In genomic region chr3:71138410-71138809, GRCh38 we compare ENCODE assay signal across 17 cellular contexts.
DNase-seq lines count a peak whose midpoint lies in the region; ATAC-seq, FAIRE-seq and TF ChIP-seq lines count a peak whose summit lies in the region.
"Had no signal": no experiment of that assay in that cellular context is flagged by ENCODE, and none has a peak within 500 bp of the region (broad histone marks: within the 10 kb centered on the region; RNA-seq: fewer than 3 reads in every experiment).

No MANE protein-coding gene starts in this region.

- CTCF ChIA-PET in CD4-positive, alpha-beta T cell (lab: Charles Lee): no interaction called here

- H3K27ac Mint-ChIP-seq in CD4-positive, alpha-beta T cell: peak overlapping the region; percentile 98

- H3K27ac ChIP-seq in CD4-positive, alpha-beta T cell (ENCODE audit: low read depth, low read length): no peak overlapping the region
- H3K27ac ChIP-seq in sigmoid colon: peak overlapping the region in 3 of 4 donors; percentile 10 to 93 (median 88)
- H3K27ac ChIP-seq in kidney (ENCODE audit: low read depth in 2 of 2, low read length in 2 of 2): no peak overlapping the region

- no peaks in the 10 kb centered on the region for H3K27me3 ChIP-seq in CD4-positive, alpha-beta T cell (ENCODE audit: control insufficient read depth, insufficient read depth, low read length)
- no peaks in the 10 kb centered on the region for H3K27me3 ChIP-seq in sigmoid colon

- no peak overlapping the region for H3K9ac ChIP-seq in kidney (ENCODE audit: low read length in 2 of 2)

- POLR2A ChIA-PET in CD4-positive, alpha-beta T cell (lab: Charles Lee): no interaction called here

- TF ChIP-seq CTCF in CD4-positive, alpha-beta T cell (IDR thresholded peaks at IDR 0.05): no peak
- TF ChIP-seq CTCF in D721Med (IDR thresholded peaks at IDR 0.05; ENCODE audit: insufficient read depth, missing control alignments) (no peak), sigmoid colon (IDR thresholded peaks at IDR 0.05) (no peak), kidney (IDR thresholded peaks at IDR 0.05; ENCODE audit: borderline replicate concordance, extremely low read depth, insufficient read depth) (no peak)

- no peaks in the 10 kb centered on the region for H3K27me3 Mint-ChIP-seq in CD4-positive, alpha-beta T cell

- no peaks in the 10 kb centered on the region for H3K9me3 ChIP-seq in CD4-positive, alpha-beta T cell (ENCODE audit: control insufficient read depth, low read length)
- no peaks in the 10 kb centered on the region for H3K9me3 ChIP-seq in sigmoid colon
- H3K9me3 ChIP-seq in kidney (ENCODE audit: control insufficient read depth in 1 of 2, low read length in 2 of 2): no peaks in the 10 kb centered on the region
- H3K9me3 ChIP-seq: Caco-2, HAP-1 had no signal

- 96% methylated on average over 5 of the region's 5 CpGs for WGBS in sigmoid colon, 2 donors

- FAIRE-seq in D721Med (lab: Jason Lieb, UNC) (peak; percentile 73), kidney (lab: Jason Lieb, UNC) (no peak)
- FAIRE-seq: GM12891, GM18507, H54 had no signal

- ATAC-seq in CD4-positive, alpha-beta T cell (ENCODE audit: poor library complexity): no peak
- no peak for ATAC-seq in GM19397 (IDR thresholded peaks at IDR 0.05; ENCODE audit: unreplicated experiment)
- ATAC-seq: CD8-positive, alpha-beta T cell had no signal

- TF ChIP-seq EP300 in sigmoid colon (IDR thresholded peaks at IDR 0.05): no peak

- no peak overlapping the region for H3K4me3 Mint-ChIP-seq in CD4-positive, alpha-beta T cell
- H3K4me3 Mint-ChIP-seq: CD8-positive, alpha-beta T cell had no signal

- H3K9me3 Mint-ChIP-seq in CD4-positive, alpha-beta T cell: peaks cover 3% of the 10 kb centered on the region
- H3K9me3 Mint-ChIP-seq: CD8-positive, alpha-beta T cell had no signal

- TF ChIP-seq POLR2A in sigmoid colon (IDR thresholded peaks at IDR 0.05): no peak

- H3K4me1 Mint-ChIP-seq in CD4-positive, alpha-beta T cell (ENCODE audit: low read depth): peaks cover 89% of the 10 kb centered on the region

- no peaks in the 10 kb centered on the region for H3K36me3 ChIP-seq in sigmoid colon
- H3K36me3 ChIP-seq in kidney (ENCODE audit: control insufficient read depth in 1 of 2, insufficient read depth in 2 of 2, low read length in 2 of 2): no peaks in the 10 kb centered on the region
- H3K36me3 ChIP-seq: HAP-1 had no signal

- no peak overlapping the region for H3K4me3 ChIP-seq in sigmoid colon
- no peak overlapping the region for H3K4me3 ChIP-seq in kidney (ENCODE audit: low read length in 2 of 2)
- H3K4me3 ChIP-seq: HAP-1 had no signal

- H3K4me1 ChIP-seq in sigmoid colon (peaks cover 0 to 69% (median 33%) of the 10 kb centered on the region in 4 donors), kidney (ENCODE audit: control insufficient read depth in 1 of 2, insufficient read depth in 1 of 2, low read depth in 1 of 2, low read length in 2 of 2) (peaks cover 4 to 5% of the 10 kb centered on the region in 2 donors)

- intact Hi-C loops in CD4-positive, alpha-beta T cell (cut with DNase I, micrococcal nuclease): no loop called here
- intact Hi-C loops in sigmoid colon (cut with DNase I) (loop anchor here (5.0 to 10.0 kb wide), 3 partner anchors 64 to 546 kb away; no protein-coding TSS in a partner anchor), kidney (cut with DNase I) (no loop called here)

- H3K36me3 Mint-ChIP-seq in CD4-positive, alpha-beta T cell (ENCODE audit: low read depth): peaks cover 46% of the 10 kb centered on the region

- no peak for DNase-seq in CD4-positive, alpha-beta T cell
- no peak for DNase-seq in D721Med (ENCODE audit: insufficient read length, low spot score)
- DNase-seq in NCI-H82 (lab: John Stamatoyannopoulos, UW): peak; percentile 69
- no peak for DNase-seq in sigmoid colon
- DNase-seq in kidney: no peak
- DNase-seq: C1 segment of cervical spinal cord; Caco-2; CD8-positive, alpha-beta T cell; DMS 273 treated with DMSO at 0.1 percent for 48 hours; EL; GDM1; GOT3 had no signal

Comparison
In these comparisons a context has a peak if more than half of its experiments do, and no peak if none do; other contexts are left out.
1. H3K27ac ChIP-seq: peak in sigmoid colon (3 of 4); none in CD4-positive, alpha-beta T cell (single experiment) and kidney (0 of 2).